Comparison of ENCODE assay signal across 31 cellular contexts in the genomic region with DNA sequence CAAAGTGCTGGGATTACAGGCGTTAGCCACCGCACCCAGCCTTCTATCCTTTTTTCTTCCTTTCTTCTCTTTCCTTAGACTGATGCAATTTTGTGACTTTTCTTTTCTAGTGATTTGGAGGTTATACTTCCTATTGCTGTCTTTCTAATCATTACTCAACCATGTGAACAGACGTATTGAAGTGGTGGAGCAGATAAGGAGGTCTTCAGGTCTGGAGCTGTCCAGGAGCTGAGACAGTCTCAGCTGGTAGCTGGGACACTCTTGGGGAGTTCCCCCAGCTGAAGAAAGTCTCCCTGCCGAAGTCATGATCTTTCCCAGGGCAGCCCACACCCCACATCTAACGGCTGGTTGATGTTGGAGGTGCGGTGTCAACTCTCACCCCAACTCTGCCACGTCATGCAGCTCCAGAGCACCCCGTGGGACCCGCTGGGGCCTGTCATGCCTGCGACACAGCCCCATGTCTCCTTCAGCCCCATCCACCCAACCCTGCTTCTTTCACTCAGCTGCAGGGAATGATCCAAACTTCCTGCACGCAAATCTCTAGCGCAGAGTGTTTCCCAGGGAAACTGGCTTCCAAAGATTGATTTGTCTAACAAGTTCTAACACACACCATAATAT.
"Had no signal": no experiment of that assay in that cellular context is flagged by ENCODE, and none has a peak within 500 bp of the region (broad histone marks: within the 10 kb centered on the region; RNA-seq: fewer than 3 reads in every experiment).

No MANE protein-coding gene starts in this region.

- H3K4me2 ChIP-seq: KMS-11, SK-N-SH had no signal

- H3K9me3 ChIP-seq: ascending aorta, Peyer's patch, SJSA1, SK-N-SH had no signal

- H3K4me1 ChIP-seq: ascending aorta, Peyer's patch, SJSA1 had no signal

- DNase-seq: activated B cell treated with CpG ODN at 0.5 μM for 24 hours; activated CD4-positive, alpha-beta T cell treated with anti-CD3 and anti-CD28 coated beads for 1 hour; activated CD4-positive, alpha-beta T cell treated with anti-CD3 and anti-CD28 coated beads, Interleukin-2, amount 10 ng/mL, durations not matched to agents 24 days and 14 days; activated CD4-positive, alpha-beta T cell treated with anti-CD3 and anti-CD28 coated beads, Interleukin-2, amount 50 U/mL, for 4 hours; activated CD8-positive, alpha-beta T cell treated with anti-CD3 and anti-CD28 coated beads for 36 hours; activated effector memory CD4-positive, alpha-beta T cell treated with anti-CD3 and anti-CD28 coated beads, Interleukin-2, amount 50 U/mL, for 16 hours; activated naive CD4-positive, alpha-beta T cell; activated naive CD4-positive, alpha-beta T cell treated with anti-CD3 and anti-CD28 coated beads, Interleukin-2, amount 50 U/mL, for 16 hours; activated naive CD8-positive, alpha-beta T cell treated with anti-CD3 and anti-CD28 coated beads for 36 hours; activated T-cell treated with anti-CD3 and anti-CD28 coated beads, Interleukin-2, amount 50 U/mL, for 1 hour; activated T-cell treated with anti-CD3 and anti-CD28 coated beads, Interleukin-2, amount 50 U/mL, for 72 hours; amniotic stem cell; MM.1S; NCI-H1092; NCI-H1436 treated with DMSO at 0.1 percent for 48 hours; NCI-H1694 treated with DMSO at 0.1 percent for 48 hours; NCI-H2029; NCI-H2107; NCI-H2171 treated with DMSO at 0.1 percent for 48 hours; NCI-H226; NCI-H524 treated with DMSO at 0.1 percent for 48 hours; PC-3; Peyer's patch; RPMI8226; SHP77 treated with DMSO at 0.1 percent for 48 hours; SK-N-SH had no signal

- ATAC-seq: activated CD8-positive, alpha-beta T cell treated with anti-CD3 and anti-CD28 coated beads for 36 hours; activated T-cell treated with anti-CD3 and anti-CD28 coated beads, Interleukin-2, amount 50 U/mL, for 72 hours; activated T-helper 17 cell treated with anti-CD3 and anti-CD28 coated beads, Interleukin-2, amount 50 U/mL, for 72 hours; PC-3 had no signal

- H3K27ac ChIP-seq: ascending aorta, cardiac muscle cell, KMS-11, Peyer's patch, SJSA1 had no signal

- H3K36me3 ChIP-seq: cardiac muscle cell had no signal

- H3K4me3 ChIP-seq: ascending aorta, cardiac muscle cell, Peyer's patch, SJSA1 had no signal

- H3K9ac ChIP-seq: KMS-11, SK-N-SH had no signal

- H3K27me3 ChIP-seq: ascending aorta, Peyer's patch, SJSA1 had no signal
